ENCODE assay signal across 8 cellular contexts in genomic region chr19:57192064-57192395, GRCh38. TPM values are rescaled to one million over a fixed set of nuclear protein-coding genes. Genes with fewer than 3 reads are reported as not detected.
A peak's percentile ranks its signal among the peaks of the same experiment; 100 is the strongest.
DNase-seq lines count a peak whose midpoint lies in the region; ATAC-seq, FAIRE-seq and TF ChIP-seq lines count a peak whose summit lies in the region.

No MANE protein-coding gene starts in this region.

- peak in 1 of 2 experiments; percentile 34; a peak in 3 of 6 replicates for ATAC-seq in A549

- H3K9me3 ChIP-seq in A549 (peaks cover 76% of the 10 kb centered on the region), HEK293 (ENCODE audit: control insufficient read depth, insufficient read depth, low read depth, low read length) (peaks cover 6% of the 10 kb centered on the region; the same call in 1 of the 2 replicates), astrocyte (ENCODE audit: insufficient read depth, low read depth, low read length) (peaks cover 8% of the 10 kb centered on the region), tibial nerve (peaks cover 0 to 19% (median 0%) of the 10 kb centered on the region in 4 donors)

- peaks cover 26 to 43% of the 10 kb centered on the region in 2 experiments for H3K36me3 ChIP-seq in HEK293 (ENCODE audit: control insufficient read depth in 2 of 2, insufficient read depth in 1 of 2, low read length in 2 of 2)
- H3K36me3 ChIP-seq in astrocyte (ENCODE audit: insufficient read depth, low read length), result peaks cover 24% of the 10 kb centered on the region
- H3K36me3 ChIP-seq in tibial nerve, result peaks cover 0 to 44% (median 22%) of the 10 kb centered on the region in 3 donors

- DNase-seq in A549 (ENCODE audit: low read depth in 1 of 2, low spot score in 1 of 2) (peak; percentile 26 to 40), astrocyte (ENCODE audit: low read depth) (no peak), left kidney (ENCODE audit: low read depth, low spot score) (peak; percentile 53), tibial nerve (ENCODE audit: low spot score in 2 of 2) (no peak), H54 (ENCODE audit: insufficient read length, low spot score) (no peak), NOMO-1 (lab: John Stamatoyannopoulos, UW; ENCODE audit: unreplicated experiment in 2 of 2) (no peak)
- DNase-seq in stimulated activated naive CD4-positive, alpha-beta T cell (lab: John Stamatoyannopoulos, UW), result no peak

- H3K9ac ChIP-seq in astrocyte (ENCODE audit: low read length), result peak overlapping the region; percentile 93

- H3K4me3 ChIP-seq in A549, result peak overlapping the region; percentile 83
- peak overlapping the region; percentile 97 for H3K4me3 ChIP-seq in HEK293 (ENCODE audit: low read depth, low read length)
- peak overlapping the region; percentile 90 for H3K4me3 ChIP-seq in astrocyte (ENCODE audit: insufficient read depth, low read depth, low read length)
- peak overlapping the region; percentile 79 to 99 (median 95) for H3K4me3 ChIP-seq in tibial nerve

- TF ChIP-seq CTCF in A549 (IDR thresholded peaks at IDR 0.05) (no peak), HEK293 (tag by site-specific recombination; IDR thresholded peaks at IDR 0.05) (no peak), astrocyte (IDR thresholded peaks at IDR 0.05; ENCODE audit: insufficient read depth, low read depth, low read length) (no peak), tibial nerve (IDR thresholded peaks at IDR 0.05) (no peak)

- H3K4me3 Mint-ChIP-seq in astrocyte (ENCODE audit: unreplicated experiment), result peak overlapping the region; percentile 99

- 53% methylated on average over 8 of the region's 8 CpGs for WGBS in A549 (ENCODE audit: missing lambda C conversion rate)
- 0% methylated on average over 8 of the region's 8 CpGs for WGBS in tibial nerve, 2 donors

- peak overlapping the region; percentile 100 for H2AFZ ChIP-seq in astrocyte (ENCODE audit: low read depth, low read length)

- no peaks in the 10 kb centered on the region for H3K27me3 Mint-ChIP-seq in astrocyte (ENCODE audit: low read depth, unreplicated experiment)

- H3K4me1 Mint-ChIP-seq in astrocyte (ENCODE audit: low read depth, unreplicated experiment), result peaks cover 7% of the 10 kb centered on the region

- TF ChIP-seq EP300 in A549 (IDR thresholded peaks at IDR 0.05) (no peak), tibial nerve (IDR thresholded peaks at IDR 0.05) (no peak)

- H3K9me3 Mint-ChIP-seq in astrocyte (ENCODE audit: unreplicated experiment), result peaks cover 26% of the 10 kb centered on the region

- POLR2A ChIA-PET in A549 (lab: Yijun Ruan, JAX) (interaction anchor here (1.7 kb wide), 1 partner anchor 48 kb away, joined by 7 read pairs; the partner anchor contains the start of gene ZNF805), HEK293 (lab: Yijun Ruan, JAX) (interaction anchor here (0.5 to 2.1 kb wide), 4 partner anchors 10 to 48 kb away, joined by 3 to 17 read pairs (median 4); partner anchors contain the start of gene ZNF805)

- H3K27me3 ChIP-seq in astrocyte (ENCODE audit: insufficient read depth, low read length), result no peaks in the 10 kb centered on the region
- no peaks in the 10 kb centered on the region for H3K27me3 ChIP-seq in tibial nerve

- peak overlapping the region; percentile 75 for H3K27ac Mint-ChIP-seq in astrocyte (ENCODE audit: unreplicated experiment)

- H3K79me2 ChIP-seq in astrocyte (ENCODE audit: insufficient read depth, low read length), result peaks cover 40% of the 10 kb centered on the region

- H3K27ac ChIP-seq in A549 (peak overlapping the region; percentile 77 to 90), HEK293 (ENCODE audit: extremely low read depth, low read depth, low read length) (peak overlapping the region; percentile 89), astrocyte (ENCODE audit: low read depth, low read length) (peak overlapping the region; percentile 78), tibial nerve (peak overlapping the region; percentile 80 to 92 (median 86))

- FAIRE-seq in A549 (lab: Jason Lieb, UNC), result no peak
- no peak for FAIRE-seq in astrocyte (lab: Jason Lieb, UNC)
- no peak for FAIRE-seq in H54 (lab: Jason Lieb, UNC)

- H4K20me1 ChIP-seq in astrocyte (ENCODE audit: insufficient read depth, low read length), result peaks cover 31% of the 10 kb centered on the region

- no peak for TF ChIP-seq POLR2A in A549 (IDR thresholded peaks at IDR 0.05; ENCODE audit: low read length)
- TF ChIP-seq POLR2A in tibial nerve (IDR thresholded peaks at IDR 0.05), result no peak
- TF ChIP-seq POLR2A in H54 (IDR thresholded peaks at IDR 0.05; ENCODE audit: low read depth, low read length), result no peak

- CTCF ChIA-PET in A549 (lab: Yijun Ruan, JAX) (interaction anchor here (0.8 to 1.6 kb wide), 3 partner anchors 10 to 49 kb away, joined by 3 to 4 read pairs (median 4); no protein-coding TSS in a partner anchor), HEK293 (lab: Yijun Ruan, JAX) (no interaction called here)

- H3K36me3 Mint-ChIP-seq in astrocyte (ENCODE audit: low read depth, unreplicated experiment), result peaks cover 25% of the 10 kb centered on the region

- H3K4me1 ChIP-seq in A549, result no peaks in the 10 kb centered on the region
- H3K4me1 ChIP-seq in HEK293 (ENCODE audit: control insufficient read depth, insufficient read depth, low read length), result no peaks in the 10 kb centered on the region
- H3K4me1 ChIP-seq in astrocyte (ENCODE audit: insufficient read depth, low read length), result peaks cover 3% of the 10 kb centered on the region
- peaks cover 0 to 26% (median 13%) of the 10 kb centered on the region in 4 donors for H3K4me1 ChIP-seq in tibial nerve

- TF ChIP-seq RAD21 in A549 (conservative IDR thresholded peaks at IDR 0.05 in 1 of 2, IDR thresholded peaks at IDR 0.05 in 1 of 2), result no peak

- peak overlapping the region; percentile 74 for H3K4me2 ChIP-seq in A549
- peak overlapping the region; percentile 100 for H3K4me2 ChIP-seq in astrocyte (ENCODE audit: low read length)

TF ChIP-seq in A549, 52 proteins besides CTCF, POLR2A, EP300 and RAD21 (continues in another document):
- no peak for TF ChIP-seq ELK1 (IDR thresholded peaks at IDR 0.05; ENCODE audit: low read depth, low read length)
- no peak for TF ChIP-seq HOXB5 (CRISPR knock-in tag; IDR thresholded peaks at IDR 0.05)

TF ChIP-seq in HEK293, 187 proteins besides CTCF, POLR2A, EP300 and RAD21 (continues in another document):
- no peak for TF ChIP-seq PRDM6 (tag by site-specific recombination; IDR thresholded peaks at IDR 0.05)
- 0 out of 2 replicates have a peak, but pooled peaks have one; percentile 1 for TF ChIP-seq GLIS2 (tag by site-specific recombination; IDR thresholded peaks at IDR 0.05)
- TF ChIP-seq KLF9 (tag by site-specific recombination; IDR thresholded peaks at IDR 0.05; ENCODE audit: low read depth), result no peak

RNA-seq across cellular contexts. Expression of gene ZNF264, which starts 0.7 kb away (rescaled TPM):
- polyA plus RNA-seq in A549 (2011; rRNA removed), result 9.1 and 10.0 TPM in 2 replicates
- 7.8 and 8.1 TPM in 2 replicates for polyA plus RNA-seq in A549 (2012; cell fraction: cytosol; rRNA removed)
- polyA plus RNA-seq in A549 (2012; cell fraction: nucleus; rRNA removed), result 9.8 and 9.9 TPM in 2 replicates
- 3.4 to 3.9 TPM (median 3.6 TPM) in 3 replicates for polyA plus RNA-seq in A549 (2017; fragmentation: RNase III; extraction: RNeasy Plus Mini Kit Qiagen cat#74134 plus additional on column Dnase treatment)
- 49.4 and 49.8 TPM in 2 replicates for polyA minus RNA-seq in A549 (2011; rRNA and poly(A)+ RNA removed)
- total RNA-seq in astrocyte, result 25.5 and 26.5 TPM in 2 replicates
- 10 to 100 TPM; 37.8 to 75.6 (median 55.6) TPM for total RNA-seq in tibial nerve

RNA-seq across cellular contexts. Expression of gene DUXA, which starts 24.7 kb away (rescaled TPM):
- polyA plus RNA-seq in A549 (2011; rRNA removed) (0.09 TPM in 1 of 2 replicates, not detected in the other), A549 (2017; fragmentation: RNase III; extraction: RNeasy Plus Mini Kit Qiagen cat#74134 plus additional on column Dnase treatment) (not detected in 3 replicates)
- polyA plus RNA-seq in A549 (2012; cell fraction: cytosol; rRNA removed), result not detected in 2 replicates
- not detected in 2 replicates for polyA plus RNA-seq in A549 (2012; cell fraction: nucleus; rRNA removed)
- polyA minus RNA-seq in A549 (2011; rRNA and poly(A)+ RNA removed), result not detected in 2 replicates
- total RNA-seq in astrocyte (not detected in 2 replicates), tibial nerve (1 to 10 TPM in 1 of 4 donors, not detected in 3; 5.5 TPM)

RNA-seq across cellular contexts. Expression of gene AURKC, which starts 38.8 kb away (rescaled TPM):
- polyA plus RNA-seq in A549 (2011; rRNA removed) (0.83 and 0.96 TPM in 2 replicates), A549 (2017; fragmentation: RNase III; extraction: RNeasy Plus Mini Kit Qiagen cat#74134 plus additional on column Dnase treatment) (0.27 to 0.43 TPM (median 0.34 TPM) in 3 replicates)
- polyA plus RNA-seq in A549 (2012; cell fraction: cytosol; rRNA removed), result 0.45 and 0.51 TPM in 2 replicates
- polyA plus RNA-seq in A549 (2012; cell fraction: nucleus; rRNA removed), result 0.91 and 1.2 TPM in 2 replicates
- polyA minus RNA-seq in A549 (2011; rRNA and poly(A)+ RNA removed), result 0.63 TPM in 1 of 2 replicates, not detected in the other
- total RNA-seq in astrocyte (1.2 and 1.6 TPM in 2 replicates), tibial nerve (1 to 10 TPM in 3 of 4 donors, not detected in 1; 1.0 to 5.2 (median 1.8) TPM)

RNA-seq across cellular contexts. Expression of gene ZIM3, which starts 47.0 kb away (rescaled TPM):
- polyA plus RNA-seq in A549 (2011; rRNA removed) (not detected in 2 replicates), A549 (2017; fragmentation: RNase III; extraction: RNeasy Plus Mini Kit Qiagen cat#74134 plus additional on column Dnase treatment) (not detected in 3 replicates)
- polyA plus RNA-seq in A549 (2012; cell fraction: cytosol; rRNA removed), result not detected in 2 replicates
- not detected in 2 replicates for polyA plus RNA-seq in A549 (2012; cell fraction: nucleus; rRNA removed)
- not detected in 2 replicates for polyA minus RNA-seq in A549 (2011; rRNA and poly(A)+ RNA removed)
- total RNA-seq in astrocyte (not detected in 2 replicates), tibial nerve (not detected)

RNA-seq across cellular contexts. Expression of gene ZNF805, which starts 48.4 kb away (rescaled TPM):
- polyA plus RNA-seq in A549 (2011; rRNA removed) (5.6 and 6.6 TPM in 2 replicates), A549 (2017; fragmentation: RNase III; extraction: RNeasy Plus Mini Kit Qiagen cat#74134 plus additional on column Dnase treatment) (1.1 to 1.5 TPM (median 1.5 TPM) in 3 replicates)
- 0.96 and 1.3 TPM in 2 replicates for polyA plus RNA-seq in A549 (2012; cell fraction: cytosol; rRNA removed)
- 0.68 and 0.78 TPM in 2 replicates for polyA plus RNA-seq in A549 (2012; cell fraction: nucleus; rRNA removed)
- 41.2 and 50.8 TPM in 2 replicates for polyA minus RNA-seq in A549 (2011; rRNA and poly(A)+ RNA removed)
- total RNA-seq in astrocyte (21.7 and 23.8 TPM in 2 replicates), tibial nerve (10 to 100 TPM; 16.2 to 24.7 (median 20.3) TPM)

Comparison
In these comparisons a context has a peak if more than half of its experiments do, and no peak if none do; other contexts are left out.
1. DNase-seq: peak in A549 (2 of 2) and left kidney (single experiment); none in astrocyte (single experiment), tibial nerve (0 of 2), H54 (single experiment), NOMO-1 (0 of 2) and stimulated activated naive CD4-positive, alpha-beta T cell (0 of 6).
2. Peak in every context shown above with its lines, with median percentiles within 50 percentile points of each other: H3K27ac ChIP-seq and H3K4me3 ChIP-seq.